In the genomic region with DNA sequence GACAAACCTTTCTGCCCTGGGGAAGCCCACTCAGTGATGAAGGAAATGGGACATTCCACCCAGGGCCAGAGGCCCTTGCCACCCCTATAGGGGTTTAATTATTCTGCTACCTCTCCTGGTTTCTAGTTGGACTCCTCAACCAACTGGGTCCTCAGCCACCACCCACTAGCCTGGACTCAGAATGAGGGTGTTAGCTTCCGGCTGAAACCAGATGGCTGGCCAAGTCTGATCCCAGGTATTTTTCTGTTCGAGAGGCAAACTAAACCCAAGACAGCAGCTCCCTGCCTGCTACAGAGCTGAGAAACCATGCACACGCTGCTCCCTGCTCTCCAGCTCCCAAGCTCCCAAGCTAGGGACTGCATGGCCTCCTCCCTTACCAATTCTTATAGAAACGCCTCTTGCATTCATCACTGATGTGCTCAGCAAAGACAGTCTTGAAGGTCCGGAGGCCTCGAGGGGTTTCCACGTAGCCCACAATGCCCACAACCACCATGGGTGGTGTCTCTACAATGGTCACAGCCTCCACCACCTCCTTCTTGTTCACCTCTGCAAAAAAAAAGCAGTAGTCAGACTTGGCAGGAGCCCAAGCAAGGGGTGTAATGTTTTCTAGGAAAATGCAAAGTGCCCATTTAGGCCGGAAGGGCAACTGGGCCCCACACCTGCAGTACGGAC, we compare ENCODE assay signal across 8 cellular contexts. TPM values are rescaled to one million over a fixed set of nuclear protein-coding genes. Genes with fewer than 3 reads are reported as not detected.
DNase-seq lines count a peak whose midpoint lies in the region; ATAC-seq and TF ChIP-seq lines count a peak whose summit lies in the region.

No MANE protein-coding gene starts in this region.

- DNase-seq in AG04450 (ENCODE audit: low read depth, low spot score) (no peak), HAP-1 (ENCODE audit: low spot score in 2 of 2) (peak in 1 of 2 experiments; percentile 50), suprapubic skin (ENCODE audit: low spot score in 2 of 2) (no peak), Kasumi-1 (lab: John Stamatoyannopoulos, UW) (no peak), caudate nucleus (lab: John Stamatoyannopoulos, UW) (no peak)
- DNase-seq in activated T-cell treated with anti-CD3 and anti-CD28 coated beads, Interleukin-2, amount 50 U/mL, for 72 hours = peak; percentile 63 to 68

- POLR2A ChIA-PET in AG04450 (lab: Yijun Ruan, JAX) = interaction anchor here (0.5 to 4.9 kb wide), 13 partner anchors 8 to 664 kb away, joined by 3 to 45 read pairs (median 3); partner anchors contain the start of gene ATF4

- H3K27me3 ChIP-seq in AG04450 (ENCODE audit: control insufficient read depth, insufficient read depth, low read length) = no peaks in the 10 kb centered on the region
- H3K27me3 ChIP-seq in HAP-1 (ENCODE audit: low read depth) = no peaks in the 10 kb centered on the region
- H3K27me3 ChIP-seq in iPS-15b (ENCODE audit: control insufficient read depth, insufficient read depth, low read length) = no peaks in the 10 kb centered on the region
- H3K27me3 ChIP-seq in suprapubic skin = no peaks in the 10 kb centered on the region

- peak overlapping the region; percentile 87 for H3K4me3 ChIP-seq in AG04450 (ENCODE audit: low read depth, low read length)
- peak overlapping the region; percentile 91 for H3K4me3 ChIP-seq in HAP-1
- peak overlapping the region; percentile 98 for H3K4me3 ChIP-seq in iPS-15b (ENCODE audit: low read depth, low read length)
- H3K4me3 ChIP-seq in suprapubic skin = peak overlapping the region; percentile 84

- ATAC-seq in activated T-cell treated with anti-CD3 and anti-CD28 coated beads, Interleukin-2, amount 50 U/mL, for 72 hours (replicated peaks in 1 of 2) = peak; percentile 6
- no peak for ATAC-seq in HG03571 (IDR thresholded peaks at IDR 0.05; ENCODE audit: unreplicated experiment)

- H3K4me1 ChIP-seq in HAP-1 (peaks cover 12% of the 10 kb centered on the region), iPS-15b (ENCODE audit: control insufficient read depth, insufficient read depth, low read length) (peaks cover 13% of the 10 kb centered on the region), suprapubic skin (peaks cover 46% of the 10 kb centered on the region)

- TF ChIP-seq POLR2A in suprapubic skin (IDR thresholded peaks at IDR 0.05) = no peak

- no peak for TF ChIP-seq EP300 in suprapubic skin (IDR thresholded peaks at IDR 0.05)

- peaks cover 52% of the 10 kb centered on the region for H3K4me1 Mint-ChIP-seq in activated T-cell treated with anti-CD3 and anti-CD28 coated beads, Interleukin-2, amount 50 U/mL, for 72 hours (ENCODE audit: low read depth)

- peak overlapping the region; percentile 98 for H3K27ac Mint-ChIP-seq in activated T-cell treated with anti-CD3 and anti-CD28 coated beads, Interleukin-2, amount 50 U/mL, for 72 hours

- H3K4me3 Mint-ChIP-seq in activated T-cell treated with anti-CD3 and anti-CD28 coated beads, Interleukin-2, amount 50 U/mL, for 72 hours = peak overlapping the region; percentile 99 to 100

- no peaks in the 10 kb centered on the region for H3K27me3 Mint-ChIP-seq in activated T-cell treated with anti-CD3 and anti-CD28 coated beads, Interleukin-2, amount 50 U/mL, for 72 hours (ENCODE audit: low read depth)

- H3K9ac ChIP-seq in iPS-15b (ENCODE audit: low read depth, low read length) = peak overlapping the region; percentile 100

- in situ Hi-C loops in HAP-1 (cut with MboI; ENCODE audit: low sequenced_read_pairs) = no loop called here

- H3K9me3 ChIP-seq in AG04450 (ENCODE audit: control insufficient read depth, insufficient read depth, low read length) = no peaks in the 10 kb centered on the region
- no peaks in the 10 kb centered on the region for H3K9me3 ChIP-seq in HAP-1
- no peaks in the 10 kb centered on the region for H3K9me3 ChIP-seq in iPS-15b (ENCODE audit: control insufficient read depth, insufficient read depth, low read length)
- H3K9me3 ChIP-seq in suprapubic skin = no peaks in the 10 kb centered on the region

- peaks cover 37 to 54% of the 10 kb centered on the region in 2 donors for H3K36me3 Mint-ChIP-seq in activated T-cell treated with anti-CD3 and anti-CD28 coated beads, Interleukin-2, amount 50 U/mL, for 72 hours (ENCODE audit: insufficient read depth in 2 of 2)

- H3K27ac ChIP-seq in AG04450 (ENCODE audit: low read depth, low read length) (peak overlapping the region; percentile 31), suprapubic skin (no peak overlapping the region), caudate nucleus (ENCODE audit: low read depth, low read length) (no peak overlapping the region)

- 53% methylated on average over 9 of the region's 9 CpGs for WGBS in suprapubic skin

- TF ChIP-seq CTCF in AG04450 (IDR thresholded peaks at IDR 0.05; ENCODE audit: low read depth, low read length) (no peak), suprapubic skin (IDR thresholded peaks at IDR 0.05) (no peak)

- CTCF ChIA-PET in AG04450 (lab: Charles Lee) = interaction anchor here (0.6 to 5.6 kb wide), 14 partner anchors 20 to 515 kb away, joined by 3 to 102 read pairs (median 6); partner anchors contain the start of gene CBX7

- H3K36me3 ChIP-seq in HAP-1 (replicated peaks) = peaks cover 71% of the 10 kb centered on the region
- peaks cover 68% of the 10 kb centered on the region for H3K36me3 ChIP-seq in iPS-15b (ENCODE audit: control insufficient read depth, insufficient read depth, low read length)
- H3K36me3 ChIP-seq in suprapubic skin = peaks cover 53% of the 10 kb centered on the region

- no peaks in the 10 kb centered on the region for H3K9me3 Mint-ChIP-seq in activated T-cell treated with anti-CD3 and anti-CD28 coated beads, Interleukin-2, amount 50 U/mL, for 72 hours

RNA-seq across cellular contexts. Expression of gene RPL3, which starts 2.2 kb away (rescaled TPM):
- polyA plus RNA-seq in AG04450 (2011; rRNA removed) = 3,445 and 3,813 TPM in 2 replicates
- polyA minus RNA-seq in AG04450 (2011; rRNA and poly(A)+ RNA removed) = 2,106 and 2,539 TPM in 2 replicates
- 1,000 to 10,000 TPM; 3,380 to 3,455 TPM for total RNA-seq in activated T-cell treated with anti-CD3 and anti-CD28 coated beads, Interleukin-2, amount 50 U/mL, for 72 hours
- total RNA-seq in suprapubic skin = 1,000 to 10,000 TPM; 2,537 to 3,396 (median 3,080) TPM

RNA-seq across cellular contexts. Expression of gene SYNGR1, which starts 32.6 kb away (rescaled TPM):
- polyA plus RNA-seq in AG04450 (2011; rRNA removed) = 20.8 and 31.7 TPM in 2 replicates
- 7.8 and 10.0 TPM in 2 replicates for polyA minus RNA-seq in AG04450 (2011; rRNA and poly(A)+ RNA removed)
- 1 to 10 TPM; 4.4 to 5.3 TPM for total RNA-seq in activated T-cell treated with anti-CD3 and anti-CD28 coated beads, Interleukin-2, amount 50 U/mL, for 72 hours
- total RNA-seq in suprapubic skin = 10 to 100 TPM; 34.6 to 52.5 (median 44.3) TPM

Comparison
In these comparisons a context has a peak if more than half of its experiments do, and no peak if none do; other contexts are left out.
1. DNase-seq: peak in activated T-cell treated with anti-CD3 and anti-CD28 coated beads, Interleukin-2, amount 50 U/mL, for 72 hours (2 of 2); none in AG04450 (single experiment), suprapubic skin (0 of 2), Kasumi-1 (0 of 2) and caudate nucleus (0 of 61).
2. RNA of gene SYNGR1, which starts 32.6 kb away (total RNA-seq): 34.6 to 52.5 TPM in suprapubic skin; 4.4 to 5.3 TPM in activated T-cell treated with anti-CD3 and anti-CD28 coated beads, Interleukin-2, amount 50 U/mL, for 72 hours; every median in the first group is over 4 times any median in the second.
3. Peak in every context shown above with its lines, with median percentiles within 50 percentile points of each other: H3K4me3 ChIP-seq.